15 cellular contexts compared by ENCODE assay signal in the genomic region with DNA sequence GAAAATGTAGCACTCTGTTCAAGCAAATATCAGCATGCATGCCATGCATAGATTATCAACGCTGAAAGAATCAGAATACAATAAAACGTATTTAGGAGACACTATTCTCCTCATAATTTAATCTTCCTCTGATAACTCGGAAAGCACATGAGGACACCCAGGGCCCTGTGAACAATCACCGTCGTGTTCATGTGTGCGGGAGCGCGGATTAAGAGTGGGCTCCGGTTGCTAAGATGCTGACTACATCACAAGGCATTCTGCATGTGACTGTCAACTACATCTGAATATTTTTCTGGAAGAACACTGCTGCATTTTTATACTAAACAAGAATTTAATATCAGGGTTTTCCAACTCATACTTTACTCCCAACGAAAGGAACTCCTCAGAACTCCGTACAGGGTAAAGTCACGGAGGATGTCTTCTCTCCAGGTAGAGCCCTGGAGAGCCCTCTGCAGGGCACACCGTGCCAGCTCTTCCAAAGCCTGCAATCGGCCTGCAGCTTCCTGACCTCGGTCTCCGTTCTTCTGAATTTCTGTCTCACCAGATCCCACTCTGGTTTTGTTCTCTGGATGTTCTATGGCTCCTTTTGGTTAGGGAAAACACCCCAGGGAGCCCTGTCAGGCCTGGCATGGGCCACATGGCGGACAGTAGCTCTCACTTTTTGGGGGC. TPM values are rescaled to one million over a fixed set of nuclear protein-coding genes. Genes with fewer than 3 reads are reported as not detected.
DNase-seq lines count a peak whose midpoint lies in the region; ATAC-seq, FAIRE-seq and TF ChIP-seq lines count a peak whose summit lies in the region.
"Had no signal": no experiment of that assay in that cellular context is flagged by ENCODE, and none has a peak within 500 bp of the region (broad histone marks: within the 10 kb centered on the region; RNA-seq: fewer than 3 reads in every experiment).

No MANE protein-coding gene starts in this region.

- no peaks in the 10 kb centered on the region for H3K9me2 ChIP-seq in HCT116 (ENCODE audit: insufficient read depth)

- H3K4me3 Mint-ChIP-seq in brain = no peak overlapping the region
- no peak overlapping the region for H3K4me3 Mint-ChIP-seq in activated T-helper 1 cell treated with anti-CD3 and anti-CD28 coated beads, Interleukin-12 subunit alpha, Interleukin-12 subunit beta, Interleukin-2, Interleukin-4 antibody, amounts not matched to agents 30 ng/mL and 10 ng/mL and 1 ng/mL, durations not matched to agents 14 hours and 24 hours and 36 hours
- H3K4me3 Mint-ChIP-seq in stimulated activated effector memory CD8-positive, alpha-beta T cell treated with anti-CD3 and anti-CD28 coated beads, Interleukin-12 subunit alpha, Interleukin-12 subunit beta, amount 100 ng/mL, for 72 hours = no peak overlapping the region

- no peak overlapping the region for H3K27ac ChIP-seq in HCT116 (ENCODE audit: low read depth, low read length)
- H3K27ac ChIP-seq in testis = peak overlapping the region in 1 of 2 donors; percentile 3
- H3K27ac ChIP-seq: left ventricle myocardium inferior, stomach, upper lobe of right lung had no signal

- H3K27ac Mint-ChIP-seq in brain = peak overlapping the region; percentile 19 to 87 (median 24)
- no peak overlapping the region for H3K27ac Mint-ChIP-seq in activated T-helper 1 cell treated with anti-CD3 and anti-CD28 coated beads, Interleukin-12 subunit alpha, Interleukin-12 subunit beta, Interleukin-2, Interleukin-4 antibody, amounts not matched to agents 30 ng/mL and 10 ng/mL and 1 ng/mL, durations not matched to agents 14 hours and 24 hours and 36 hours
- no peak overlapping the region for H3K27ac Mint-ChIP-seq in stimulated activated effector memory CD8-positive, alpha-beta T cell treated with anti-CD3 and anti-CD28 coated beads, Interleukin-12 subunit alpha, Interleukin-12 subunit beta, amount 100 ng/mL, for 72 hours

- no peak overlapping the region for H3K9ac ChIP-seq in HCT116 (ENCODE audit: low read length)

- RAD21 ChIA-PET in HCT116 (lab: Charles Lee; ENCODE audit: low non-redundant PET in 1 of 2, low total read pairs in 2 of 2, uncharacterized antibody in 2 of 2, unreplicated experiment in 2 of 2) = no interaction called here

- POLR2A ChIA-PET in HCT116 (lab: Charles Lee) = no interaction called here

- peaks cover 89% of the 10 kb centered on the region for H3K4me1 Mint-ChIP-seq in brain
- no peaks in the 10 kb centered on the region for H3K4me1 Mint-ChIP-seq in activated T-helper 1 cell treated with anti-CD3 and anti-CD28 coated beads, Interleukin-12 subunit alpha, Interleukin-12 subunit beta, Interleukin-2, Interleukin-4 antibody, amounts not matched to agents 30 ng/mL and 10 ng/mL and 1 ng/mL, durations not matched to agents 14 hours and 24 hours and 36 hours (ENCODE audit: low read depth)
- H3K4me1 Mint-ChIP-seq in stimulated activated effector memory CD8-positive, alpha-beta T cell treated with anti-CD3 and anti-CD28 coated beads, Interleukin-12 subunit alpha, Interleukin-12 subunit beta, amount 100 ng/mL, for 72 hours = peaks cover 19% of the 10 kb centered on the region

- intact Hi-C loops in HCT116 (cut with micrococcal nuclease) (no loop called here), testis (cut with DNase I; ENCODE audit: low total_unique reads) (no loop called here)
- intact Hi-C loops in activated T-helper 1 cell treated with anti-CD3 and anti-CD28 coated beads, Interleukin-12 subunit alpha, Interleukin-12 subunit beta, Interleukin-2, Interleukin-4 antibody, amounts not matched to agents 30 ng/mL and 10 ng/mL and 1 ng/mL, durations not matched to agents 14 hours and 24 hours and 36 hours (cut with micrococcal nuclease) = no loop called here

- H3K4me3 ChIP-seq in HCT116 (replicated peaks in 1 of 2; ENCODE audit: low read depth in 1 of 2, low read length in 2 of 2) = no peak overlapping the region
- no peak overlapping the region for H3K4me3 ChIP-seq in testis
- H3K4me3 ChIP-seq: left ventricle myocardium inferior, stomach, upper lobe of right lung had no signal

- H3K9me3 Mint-ChIP-seq in brain = peaks cover 0 to 7% (median 0%) of the 10 kb centered on the region in 5 experiments
- no peaks in the 10 kb centered on the region for H3K9me3 Mint-ChIP-seq in activated T-helper 1 cell treated with anti-CD3 and anti-CD28 coated beads, Interleukin-12 subunit alpha, Interleukin-12 subunit beta, Interleukin-2, Interleukin-4 antibody, amounts not matched to agents 30 ng/mL and 10 ng/mL and 1 ng/mL, durations not matched to agents 14 hours and 24 hours and 36 hours
- H3K9me3 Mint-ChIP-seq in stimulated activated effector memory CD8-positive, alpha-beta T cell treated with anti-CD3 and anti-CD28 coated beads, Interleukin-12 subunit alpha, Interleukin-12 subunit beta, amount 100 ng/mL, for 72 hours = no peaks in the 10 kb centered on the region

- H4K20me1 ChIP-seq in HCT116 (ENCODE audit: insufficient read depth) = no peaks in the 10 kb centered on the region

- no peaks in the 10 kb centered on the region for H3K79me2 ChIP-seq in HCT116 (ENCODE audit: insufficient read depth, low read length)

- DNase-seq in HCT116 (ENCODE audit: low read depth, low spot score) = no peak
- peak; percentile 60 for DNase-seq in testis
- DNase-seq in cerebellar cortex (ENCODE audit: low spot score) = no peak
- DNase-seq in activated T-helper 1 cell treated with anti-CD3 and anti-CD28 coated beads, Interleukin-12 subunit alpha, Interleukin-12 subunit beta, Interleukin-2, Interleukin-4 antibody, amounts not matched to agents 30 ng/mL and 10 ng/mL and 1 ng/mL, durations not matched to agents 14 hours and 24 hours and 36 hours (ENCODE audit: low spot score) = no peak
- DNase-seq in stimulated activated effector memory CD8-positive, alpha-beta T cell treated with anti-CD3 and anti-CD28 coated beads, Interleukin-12 subunit alpha, Interleukin-12 subunit beta, amount 100 ng/mL, for 72 hours (ENCODE audit: low spot score in 2 of 2) = no peak
- DNase-seq: activated CD8-positive, alpha-beta memory T cell treated with anti-CD3 and anti-CD28 coated beads, Interleukin-2, amount 50 U/mL, for 4 hours; left ventricle myocardium inferior; NCI-H1417; Right ventricle myocardium superior; stimulated activated CD4-positive, alpha-beta T cell treated with anti-CD3 and anti-CD28 coated beads, Interleukin-4, amount 100 ng/mL, for 1 hour; stomach; upper lobe of right lung had no signal

- peaks cover 96% of the 10 kb centered on the region for H3K36me3 Mint-ChIP-seq in brain
- no peaks in the 10 kb centered on the region for H3K36me3 Mint-ChIP-seq in activated T-helper 1 cell treated with anti-CD3 and anti-CD28 coated beads, Interleukin-12 subunit alpha, Interleukin-12 subunit beta, Interleukin-2, Interleukin-4 antibody, amounts not matched to agents 30 ng/mL and 10 ng/mL and 1 ng/mL, durations not matched to agents 14 hours and 24 hours and 36 hours (ENCODE audit: low read depth)
- peaks cover 11% of the 10 kb centered on the region for H3K36me3 Mint-ChIP-seq in stimulated activated effector memory CD8-positive, alpha-beta T cell treated with anti-CD3 and anti-CD28 coated beads, Interleukin-12 subunit alpha, Interleukin-12 subunit beta, amount 100 ng/mL, for 72 hours

- H3K36me3 ChIP-seq in HCT116 (ENCODE audit: control insufficient read depth in 1 of 2, insufficient read depth in 2 of 2, low read length in 2 of 2) (peaks cover 0 to 1% of the 10 kb centered on the region in 2 experiments; a peak in 1 of 4 replicates), testis (ENCODE audit: low read depth, missing control alignments) (no peaks in the 10 kb centered on the region)

- CTCF ChIA-PET in HCT116 (lab: Charles Lee) = no interaction called here

- no peak overlapping the region for H2AFZ ChIP-seq in HCT116 (ENCODE audit: low read depth, low read length, poor library complexity, severe bottlenecking)

- H3K4me1 ChIP-seq in HCT116 (ENCODE audit: control insufficient read depth in 1 of 2, insufficient read depth in 2 of 2, low read length in 2 of 2) (no peaks in the 10 kb centered on the region), testis (peaks cover 36% of the 10 kb centered on the region)
- H3K4me1 ChIP-seq: upper lobe of right lung had no signal

- BruUV-seq in HCT116 (replicated peaks; lab: Mats Ljungman, UMichigan) = no TSS peak

- FAIRE-seq in islet of Langerhans (lab: Jason Lieb, UNC) = peak; percentile 9

- H3K27me3 Mint-ChIP-seq in brain = no peaks in the 10 kb centered on the region
- no peaks in the 10 kb centered on the region for H3K27me3 Mint-ChIP-seq in activated T-helper 1 cell treated with anti-CD3 and anti-CD28 coated beads, Interleukin-12 subunit alpha, Interleukin-12 subunit beta, Interleukin-2, Interleukin-4 antibody, amounts not matched to agents 30 ng/mL and 10 ng/mL and 1 ng/mL, durations not matched to agents 14 hours and 24 hours and 36 hours (ENCODE audit: insufficient read depth)

- no peak for TF ChIP-seq RAD21 in HCT116 (IDR thresholded peaks at IDR 0.05; ENCODE audit: low read depth)

- no peaks in the 10 kb centered on the region for H3K9me3 ChIP-seq in HCT116 (ENCODE audit: control insufficient read depth in 1 of 2, insufficient read depth in 1 of 2, low read depth in 1 of 2, low read length in 2 of 2)
- H3K9me3 ChIP-seq in testis = no peaks in the 10 kb centered on the region
- H3K9me3 ChIP-seq: left ventricle myocardium inferior, stomach, upper lobe of right lung had no signal

- peak in 1 of 3 experiments; percentile 19; a peak in 1 of 6 replicates for TF ChIP-seq CTCF in HCT116 (IDR thresholded peaks at IDR 0.05 in 2 of 3, conservative IDR thresholded peaks at IDR 0.05 in 1 of 3; ENCODE audit: borderline replicate concordance in 1 of 3, insufficient read depth in 1 of 3, low read depth in 2 of 3, low read length in 2 of 3)
- peak in 1 of 2 experiments; percentile 21 for TF ChIP-seq CTCF in brain (conservative IDR thresholded peaks at IDR 0.05)
- TF ChIP-seq CTCF in testis (IDR thresholded peaks at IDR 0.05) = no peak

- no peak for TF ChIP-seq POLR2A in HCT116 (IDR thresholded peaks at IDR 0.05; ENCODE audit: borderline replicate concordance, extremely low read depth, insufficient read depth, insufficient read length)
- no peak for TF ChIP-seq POLR2A in testis (IDR thresholded peaks at IDR 0.05)

- peak; percentile 62; the same call in 1 of the 2 replicates for ATAC-seq in HCT116
- no peak for ATAC-seq in HG02852 (IDR thresholded peaks at IDR 0.05; ENCODE audit: unreplicated experiment)
- no peak for ATAC-seq in stimulated activated effector memory CD8-positive, alpha-beta T cell treated with anti-CD3 and anti-CD28 coated beads, Interleukin-12 subunit alpha, Interleukin-12 subunit beta, amount 100 ng/mL, for 72 hours

- H3K4me2 ChIP-seq in HCT116 (ENCODE audit: low read length) = no peak overlapping the region

- WGBS in testis, 2 donors = 52 to 78% methylated on average over 17 of the region's 17 CpGs

- no peaks in the 10 kb centered on the region for H3K27me3 ChIP-seq in HCT116 (ENCODE audit: insufficient read depth, low read length)
- no peaks in the 10 kb centered on the region for H3K27me3 ChIP-seq in testis
- H3K27me3 ChIP-seq: stomach, upper lobe of right lung had no signal

RNA-seq across cellular contexts. Expression of gene ZNF516, which starts 59.6 kb away (rescaled TPM):
- total RNA-seq in HCT116 (2021; ENCODE audit: unreplicated experiment) (32.0 TPM), testis (100 to 1,000 TPM; 189 to 212 TPM)
- 11.1 and 14.5 TPM in 2 replicates for polyA plus RNA-seq in HCT116 (2012)
- polyA plus RNA-seq in brain (ENCODE audit: insufficient read depth, low read depth, low replicate concordance) (29.0 TPM), testis (ENCODE audit: insufficient read depth, low read depth, low replicate concordance) (79.0 TPM)
- total RNA-seq in activated T-helper 1 cell treated with anti-CD3 and anti-CD28 coated beads, Interleukin-12 subunit alpha, Interleukin-12 subunit beta, Interleukin-2, Interleukin-4 antibody, amounts not matched to agents 30 ng/mL and 10 ng/mL and 1 ng/mL, durations not matched to agents 14 hours and 24 hours and 36 hours = 1.3 and 2.0 TPM in 2 replicates

Comparison
In these comparisons a context has a peak if more than half of its experiments do, and no peak if none do; other contexts are left out.
1. H3K27ac Mint-ChIP-seq: peak in brain (5 of 5); none in activated T-helper 1 cell treated with anti-CD3 and anti-CD28 coated beads, Interleukin-12 subunit alpha, Interleukin-12 subunit beta, Interleukin-2, Interleukin-4 antibody, amounts not matched to agents 30 ng/mL and 10 ng/mL and 1 ng/mL, durations not matched to agents 14 hours and 24 hours and 36 hours (single experiment) and stimulated activated effector memory CD8-positive, alpha-beta T cell treated with anti-CD3 and anti-CD28 coated beads, Interleukin-12 subunit alpha, Interleukin-12 subunit beta, amount 100 ng/mL, for 72 hours (single experiment).
2. RNA of gene ZNF516, which starts 59.6 kb away (total RNA-seq): 189 to 212 TPM in testis and 32.0 TPM in HCT116 (single experiment); 1.3 to 2.0 TPM in activated T-helper 1 cell treated with anti-CD3 and anti-CD28 coated beads, Interleukin-12 subunit alpha, Interleukin-12 subunit beta, Interleukin-2, Interleukin-4 antibody, amounts not matched to agents 30 ng/mL and 10 ng/mL and 1 ng/mL, durations not matched to agents 14 hours and 24 hours and 36 hours; every median in the first group is over 10 times any median in the second.